In the genomic region with DNA sequence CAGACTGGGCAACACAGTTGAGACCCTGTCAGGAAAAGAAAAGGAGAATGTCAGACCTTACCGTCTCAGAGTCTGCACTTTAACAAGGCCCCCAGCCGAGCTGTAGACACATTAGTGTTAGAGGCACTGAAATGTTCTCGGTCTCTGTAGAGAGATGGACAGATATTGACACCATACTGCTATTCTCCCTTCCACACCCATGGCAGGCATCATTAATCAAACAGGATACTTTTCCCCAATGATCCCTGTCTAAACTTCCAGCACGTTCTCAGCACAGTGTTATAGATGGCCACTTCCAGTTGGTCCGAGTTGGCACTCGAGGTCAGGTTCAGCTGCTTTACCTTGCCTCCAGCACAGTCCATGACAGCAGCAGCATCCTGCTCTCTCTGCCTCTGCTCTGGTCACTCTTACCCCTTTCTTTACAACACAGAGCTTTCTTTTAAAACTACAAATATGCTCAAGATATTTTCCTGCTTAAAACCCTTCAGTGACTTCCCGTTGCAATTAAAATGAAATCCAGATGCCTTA, we compare ENCODE assay signal across 2 cellular contexts.
TF ChIP-seq lines count a peak whose summit lies in the region.

No MANE protein-coding gene starts in this region.

TF ChIP-seq in HCT116, 20 proteins besides CTCF, POLR2A, EP300 and RAD21:
- no peak for TF ChIP-seq ATF3 (IDR thresholded peaks at IDR 0.05)
- TF ChIP-seq POLR2AphosphoS5 (IDR thresholded peaks at IDR 0.05; ENCODE audit: low read depth, low read length), result no peak
- TF ChIP-seq CBX3 (IDR thresholded peaks at IDR 0.05; ENCODE audit: low read depth), result no peak
- TF ChIP-seq ZFX (IDR thresholded peaks at IDR 0.05), result no peak

TF ChIP-seq in SK-N-SH treated with all-trans-retinoic acid at 6 μM for 48 hours, 23 proteins besides CTCF, POLR2A, EP300 and RAD21:
- TF ChIP-seq GLIS3 (CRISPR knock-in tag; IDR thresholded peaks at IDR 0.05), result no peak
- no peak for TF ChIP-seq ESRRG (CRISPR knock-in tag; IDR thresholded peaks at IDR 0.05)
